Comparison of ENCODE assay signal across 21 cellular contexts in the genomic region with DNA sequence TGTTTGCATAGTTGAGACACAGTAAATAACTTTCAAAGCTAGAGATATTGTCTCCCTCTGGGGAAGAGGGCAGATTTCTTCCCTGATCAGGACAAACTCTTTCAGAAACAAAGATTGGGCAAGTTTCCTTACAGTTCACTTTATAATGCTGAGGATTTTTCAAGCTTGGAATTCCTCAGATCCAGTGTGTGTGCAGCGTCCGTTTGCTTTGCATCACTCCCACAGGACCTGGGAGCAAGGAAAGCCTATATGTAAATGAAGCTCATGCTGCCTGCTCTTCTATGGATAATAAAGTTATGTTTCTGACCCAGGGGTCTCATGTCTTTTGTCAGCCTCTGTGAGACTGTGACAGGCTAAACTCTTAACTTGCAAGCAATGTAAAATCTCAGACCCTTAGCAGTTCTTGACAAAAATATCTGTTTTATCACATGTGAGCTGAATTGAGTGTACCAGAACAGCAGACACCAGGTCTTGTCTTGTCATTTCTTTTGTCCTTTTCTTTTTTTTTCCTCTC. TPM values are rescaled to one million over a fixed set of nuclear protein-coding genes. Genes with fewer than 3 reads are reported as not detected.
DNase-seq lines count a peak whose midpoint lies in the region; FAIRE-seq and TF ChIP-seq lines count a peak whose summit lies in the region.
"Had no signal": no experiment of that assay in that cellular context is flagged by ENCODE, and none has a peak within 500 bp of the region (broad histone marks: within the 10 kb centered on the region; RNA-seq: fewer than 3 reads in every experiment).

No MANE protein-coding gene starts in this region.

- no peak overlapping the region for H3K56ac ChIP-seq in H1 (replicated peaks; ENCODE audit: insufficient read length, low read depth, low read length)

- in situ Hi-C loops in mammary epithelial cell (cut with MboI; ENCODE audit: low sequenced_read_pairs in 2 of 2): no loop called here

- no peak overlapping the region for H3K4me2 ChIP-seq in mammary epithelial cell (ENCODE audit: insufficient read depth, low read depth, low read length)
- no peak overlapping the region for H3K4me2 ChIP-seq in H1 (ENCODE audit: insufficient read depth in 1 of 2, low read depth in 2 of 2, low read length in 2 of 2)
- H3K4me2 ChIP-seq in neural progenitor cell: peak overlapping the region; percentile 25

- H3K9me3 Mint-ChIP-seq in MCF 10A (ENCODE audit: unreplicated experiment): no peaks in the 10 kb centered on the region
- no peaks in the 10 kb centered on the region for H3K9me3 Mint-ChIP-seq in neural progenitor cell

- no peaks in the 10 kb centered on the region for H4K20me1 ChIP-seq in mammary epithelial cell (ENCODE audit: insufficient read depth, low read length)
- no peaks in the 10 kb centered on the region for H4K20me1 ChIP-seq in H1 (replicated peaks in 1 of 2; ENCODE audit: control insufficient read depth in 1 of 2, insufficient read depth in 2 of 2, low read length in 2 of 2)
- no peaks in the 10 kb centered on the region for H4K20me1 ChIP-seq in neural progenitor cell (ENCODE audit: low read depth)

- H3K27ac Mint-ChIP-seq in MCF 10A (ENCODE audit: low read depth, unreplicated experiment) (no peak overlapping the region), neural progenitor cell (peak overlapping the region; percentile 70)
- H3K27ac Mint-ChIP-seq: CD14-positive monocyte had no signal

- TF ChIP-seq CTCF in mammary epithelial cell (conservative IDR thresholded peaks at IDR 0.05 in 1 of 2, IDR thresholded peaks at IDR 0.05 in 1 of 2; ENCODE audit: extremely low read depth in 1 of 2, insufficient read depth in 1 of 2, low read depth in 1 of 2, low read length in 2 of 2): no peak
- no peak for TF ChIP-seq CTCF in MCF 10A (IDR thresholded peaks at IDR 0.05; ENCODE audit: unreplicated experiment)
- TF ChIP-seq CTCF in H1 (IDR thresholded peaks at IDR 0.05; ENCODE audit: control extremely low read depth in 1 of 3, insufficient read depth in 1 of 3, low read depth in 1 of 3, low read length in 3 of 3): no peak
- TF ChIP-seq CTCF in neural progenitor cell (IDR thresholded peaks at IDR 0.05): no peak

- dilution Hi-C loops in mammary epithelial cell (cut with HindIII; ENCODE audit: low sequenced_read_pairs): no loop called here

- no peak overlapping the region for H3K9ac ChIP-seq in mammary epithelial cell (ENCODE audit: insufficient read depth, low read length)
- no peak overlapping the region for H3K9ac ChIP-seq in H1 (replicated peaks in 1 of 4; ENCODE audit: extremely low read depth in 1 of 4, low read depth in 3 of 4, low read length in 3 of 4)
- H3K9ac ChIP-seq in neural progenitor cell: no peak overlapping the region

- no peak for TF ChIP-seq POLR2A in H1 (IDR thresholded peaks at IDR 0.05; ENCODE audit: control extremely low read depth in 1 of 2, low read depth in 2 of 2, low read length in 2 of 2)

- no peak overlapping the region for H3K23ac ChIP-seq in H1 (ENCODE audit: insufficient read length)

- H4K5ac ChIP-seq in H1 (ENCODE audit: insufficient read length, low read depth, low read length): no peak overlapping the region

- H3K23me2 ChIP-seq in H1 (ENCODE audit: low read depth, low read length): no peaks in the 10 kb centered on the region

- intact Hi-C loops in mammary epithelial cell (cut with micrococcal nuclease) (no loop called here), MCF 10A (cut with micrococcal nuclease) (no loop called here)

- peak; percentile 48 for FAIRE-seq in H1 (lab: Jason Lieb, UNC)

- no peak for TF ChIP-seq EP300 in H1 (IDR thresholded peaks at IDR 0.05; ENCODE audit: borderline replicate concordance in 1 of 2, low read depth in 2 of 2, low read length in 2 of 2)

- no peak overlapping the region for H2BK20ac ChIP-seq in H1 (ENCODE audit: low read length)

- no peaks in the 10 kb centered on the region for H3K27me3 ChIP-seq in mammary epithelial cell (ENCODE audit: insufficient read depth, low read length)
- H3K27me3 ChIP-seq in H1 (replicated peaks in 1 of 4; ENCODE audit: control insufficient read depth in 3 of 4, extremely low read depth in 1 of 4, insufficient read depth in 3 of 4, low read length in 3 of 4): no peaks in the 10 kb centered on the region
- H3K27me3 ChIP-seq in neural progenitor cell: no peaks in the 10 kb centered on the region

- H3K4me1 Mint-ChIP-seq in MCF 10A (ENCODE audit: insufficient read depth, unreplicated experiment) (no peaks in the 10 kb centered on the region), neural progenitor cell (peaks cover 6% of the 10 kb centered on the region)
- H3K4me1 Mint-ChIP-seq: CD14-positive monocyte had no signal

- H3K4me3 Mint-ChIP-seq in MCF 10A (ENCODE audit: unreplicated experiment) (no peak overlapping the region), neural progenitor cell (no peak overlapping the region)
- H3K4me3 Mint-ChIP-seq: CD14-positive monocyte had no signal

- H3K27ac ChIP-seq in mammary epithelial cell (ENCODE audit: insufficient read depth, low read depth, low read length) (no peak overlapping the region), H1 (ENCODE audit: low read depth, low read length) (no peak overlapping the region), neural progenitor cell (no peak overlapping the region)
- H3K27ac ChIP-seq: HL-60 had no signal

- H3F3A ChIP-seq in neural progenitor cell (ENCODE audit: low read depth): no peaks in the 10 kb centered on the region

- no peak overlapping the region for H3K14ac ChIP-seq in H1 (ENCODE audit: insufficient read length)

- H2BK12ac ChIP-seq in H1 (ENCODE audit: low read depth, low read length): no peak overlapping the region

- no peak overlapping the region for H3K18ac ChIP-seq in H1 (ENCODE audit: extremely low read depth, low read length)

- H3K4me3 ChIP-seq in mammary epithelial cell (replicated peaks in 1 of 3; ENCODE audit: insufficient read depth in 1 of 3, low read depth in 2 of 3, low read length in 3 of 3): no peak overlapping the region
- H3K4me3 ChIP-seq in H1 (ENCODE audit: extremely low read depth in 1 of 4, insufficient read depth in 2 of 4, low read depth in 3 of 4, low read length in 4 of 4): no peak overlapping the region
- no peak overlapping the region for H3K4me3 ChIP-seq in neural progenitor cell

- H3K36me3 Mint-ChIP-seq in MCF 10A (ENCODE audit: insufficient read depth, unreplicated experiment) (peaks cover 5% of the 10 kb centered on the region), neural progenitor cell (no peaks in the 10 kb centered on the region)
- H3K36me3 Mint-ChIP-seq: CD14-positive monocyte had no signal

- H3K36me3 ChIP-seq in mammary epithelial cell (ENCODE audit: insufficient read depth, low read length) (no peaks in the 10 kb centered on the region), H1 (ENCODE audit: control insufficient read depth in 2 of 4, insufficient read depth in 4 of 4, low read length in 3 of 4) (no peaks in the 10 kb centered on the region), neural progenitor cell (no peaks in the 10 kb centered on the region)

- no peak overlapping the region for H4K8ac ChIP-seq in H1 (ENCODE audit: extremely low read depth, insufficient read depth, low read length)

- no TSS peak for BruUV-seq in mammary epithelial cell (replicated peaks; lab: Mats Ljungman, UMichigan)
- BruUV-seq in MCF 10A (replicated peaks; lab: Mats Ljungman, UMichigan): no TSS peak

- DNase-seq in mammary epithelial cell (no peak), MCF 10A (ENCODE audit: unreplicated experiment) (no peak), H1 (ENCODE audit: low read depth in 1 of 2, low spot score in 2 of 2) (no peak), neural progenitor cell (ENCODE audit: low spot score) (peak; percentile 35), T1000 (lab: John Stamatoyannopoulos, UW) (no peak), NCI-H1092 (lab: John Stamatoyannopoulos, UW) (no peak)
- DNase-seq in stimulated activated naive CD4-positive, alpha-beta T cell (lab: John Stamatoyannopoulos, UW): no peak
- no peak for DNase-seq in central memory CD4-positive, alpha-beta T cell
- DNase-seq: 8988T, DMS 273 treated with DMSO at 0.1 percent for 48 hours, DND-41, HCEC 1CT, NCI-H1436 treated with DMSO at 0.1 percent for 48 hours, NCI-H2029, NCI-H345, NCI-H526 treated with DMSO at 0.1 percent for 48 hours, SHP77 had no signal

- H3K4me1 ChIP-seq in mammary epithelial cell (ENCODE audit: insufficient read depth, low read length) (no peaks in the 10 kb centered on the region), H1 (replicated peaks in 1 of 4; ENCODE audit: control insufficient read depth in 3 of 4, insufficient read depth in 4 of 4, low read length in 3 of 4) (no peaks in the 10 kb centered on the region), neural progenitor cell (peaks cover 7% of the 10 kb centered on the region)

- CTCF ChIA-PET in mammary epithelial cell (lab: Charles Lee; ENCODE audit: low non-redundant PET) (no interaction called here), MCF 10A (lab: Yijun Ruan, JAX) (interaction anchor here (0.6 kb wide), 1 partner anchor 875 kb away, joined by 3 read pairs; no protein-coding TSS in a partner anchor), H1 (lab: Charles Lee; ENCODE audit: partially characterized antibody) (interaction anchor here (0.5 to 1.3 kb wide), 3 partner anchors 16 to 1907 kb away, joined by 3 read pairs; no protein-coding TSS in a partner anchor)

- H3K27me3 Mint-ChIP-seq in MCF 10A (ENCODE audit: insufficient read depth, unreplicated experiment) (no peaks in the 10 kb centered on the region), neural progenitor cell (ENCODE audit: insufficient read depth, low read depth) (no peaks in the 10 kb centered on the region)

- H2BK120ac ChIP-seq in H1 (replicated peaks; ENCODE audit: low read depth, low read length): no peak overlapping the region

- H3K79me1 ChIP-seq in H1 (ENCODE audit: low read depth, low read length): no peaks in the 10 kb centered on the region

- H3K9me3 ChIP-seq in mammary epithelial cell (replicated peaks; ENCODE audit: insufficient read depth, low read length) (no peaks in the 10 kb centered on the region), H1 (ENCODE audit: insufficient read depth in 2 of 2, low read depth in 1 of 2, low read length in 1 of 2) (no peaks in the 10 kb centered on the region), neural progenitor cell (ENCODE audit: low read depth) (no peaks in the 10 kb centered on the region)

- H2AK5ac ChIP-seq in H1 (ENCODE audit: low read depth, low read length): no peak overlapping the region

- H3K79me2 ChIP-seq in mammary epithelial cell (ENCODE audit: insufficient read depth, low read length) (no peaks in the 10 kb centered on the region), H1 (ENCODE audit: control insufficient read depth in 1 of 2, insufficient read depth in 2 of 2, low read length in 2 of 2) (no peaks in the 10 kb centered on the region), neural progenitor cell (ENCODE audit: low read depth) (no peaks in the 10 kb centered on the region)

- no peak overlapping the region for H2BK15ac ChIP-seq in H1 (ENCODE audit: low read length)

- no peak for TF ChIP-seq RAD21 in H1 (IDR thresholded peaks at IDR 0.05 in 1 of 2, conservative IDR thresholded peaks at IDR 0.05 in 1 of 2; ENCODE audit: low read depth in 2 of 2, low read length in 2 of 2)

- no peak overlapping the region for H2BK5ac ChIP-seq in H1 (ENCODE audit: low read depth, low read length)

- no peak overlapping the region for H4K91ac ChIP-seq in H1 (replicated peaks; ENCODE audit: insufficient read length, low read length)

- WGBS in mammary epithelial cell (ENCODE audit: low coverage, missing lambda C conversion rate): 50% methylated on average over 2 of the region's 2 CpGs
- 70% methylated on average over 2 of the region's 2 CpGs; no CpG with 5 or more reads in 1 of the 2 experiments for WGBS in H1 (ENCODE audit: extremely low coverage in 1 of 2, insufficient coverage in 1 of 2, insufficient read length in 1 of 2, insufficient replicate concordance in 2 of 2, low coverage in 1 of 2, low lambda C conversion rate in 2 of 2, missing lambda C conversion rate in 1 of 2), 2 experiments

- peak overlapping the region; percentile 66 for H2AFZ ChIP-seq in mammary epithelial cell (ENCODE audit: low read depth, low read length)
- peak overlapping the region; percentile 63; the same call in 1 of the 2 replicates for H2AFZ ChIP-seq in H1 (ENCODE audit: low read length)
- H2AFZ ChIP-seq in neural progenitor cell (replicated peaks): peak overlapping the region; percentile 84

- POLR2A ChIA-PET in MCF 10A (lab: Yijun Ruan, JAX): no interaction called here
- POLR2A ChIA-PET in H1 (lab: Charles Lee; ENCODE audit: partially characterized antibody): no interaction called here

- H3K4ac ChIP-seq in H1 (replicated peaks; ENCODE audit: insufficient read length, low read depth, low read length): no peak overlapping the region

RNA-seq across cellular contexts. Expression of gene TRHDE, which starts 41.6 kb away (rescaled TPM):
- total RNA-seq in mammary epithelial cell (1 to 10 TPM in 1 of 2 donors, under 1 TPM in 1; 0.17 to 5.2 TPM), MCF 10A (2022) (not detected in 2 replicates), neural progenitor cell (ENCODE audit: low replicate concordance) (0.22 and 4.5 TPM in 2 replicates)
- polyA plus RNA-seq in mammary epithelial cell (3.9 TPM), H1 (2011; rRNA removed) (1.0 and 1.3 TPM in 2 replicates)
- 10.2 TPM for polyA minus RNA-seq in mammary epithelial cell
- total RNA-seq in H1 (2021; fragmentation: NEBNext Ultra II Directional; extraction: Animal tissue kit (Norgen Biotek cat#: 25700)): 5.0 and 5.5 TPM in 2 replicates
- polyA plus RNA-seq in H1 (2011; cell fraction: cytosol; rRNA removed): 0.79 TPM
- polyA plus RNA-seq in H1 (2011; cell fraction: nucleus; rRNA removed): 1.3 TPM
- 0.43 to 1.4 TPM (median 0.79 TPM) in 4 replicates for polyA plus RNA-seq in H1 (2012, experiment 1 of 2)
- 0.04 TPM for polyA plus RNA-seq in H1 (2012, experiment 2 of 2)
- polyA plus RNA-seq in H1 (2013, experiment 1 of 2): 4.7 TPM
- 5.0 TPM for polyA plus RNA-seq in H1 (2013, experiment 2 of 2)
- 4.7 and 7.0 TPM in 2 replicates for polyA minus RNA-seq in H1 (2011; rRNA and poly(A)+ RNA removed)
- polyA minus RNA-seq in H1 (2011; cell fraction: cytosol; rRNA and poly(A)+ RNA removed): 3.7 TPM
- polyA minus RNA-seq in H1 (2011; cell fraction: nucleus; rRNA and poly(A)+ RNA removed): 6.3 TPM
- total RNA-seq: G401, OCI-LY7 had no signal
- polyA plus RNA-seq: CD14-positive monocyte had no signal
